8 cellular contexts compared by ENCODE assay signal in the genomic region with DNA sequence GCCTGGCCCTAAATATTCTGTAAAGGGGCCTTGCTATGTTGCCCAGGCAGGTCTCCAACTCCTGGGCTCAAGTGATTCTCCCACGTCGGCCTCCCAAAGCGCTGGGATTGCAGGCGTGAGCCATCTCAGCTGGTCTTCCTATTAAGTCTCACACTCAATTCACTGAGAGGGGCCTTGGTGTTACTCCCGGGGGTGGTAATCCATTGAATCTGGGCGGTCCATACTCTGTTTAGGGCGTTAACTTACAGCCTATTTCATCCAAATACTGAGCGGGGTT. TPM values are rescaled to one million over a fixed set of nuclear protein-coding genes. Genes with fewer than 3 reads are reported as not detected.
DNase-seq lines count a peak whose midpoint lies in the region; ATAC-seq and TF ChIP-seq lines count a peak whose summit lies in the region.

No MANE protein-coding gene starts in this region.

- DNase-seq in CD4-positive, CD25-positive, alpha-beta regulatory T cell, result no peak
- no peak for DNase-seq in PC-3
- DNase-seq in endothelial cell (ENCODE audit: low spot score), result no peak
- DNase-seq in neural progenitor cell (ENCODE audit: low spot score), result no peak
- no peak for DNase-seq in NCI-H526 (lab: John Stamatoyannopoulos, UW)
- no peak for DNase-seq in NCI-H524 (lab: John Stamatoyannopoulos, UW)
- no peak for DNase-seq in activated CD4-positive, alpha-beta T cell treated with anti-CD3 and anti-CD28 coated beads, Interleukin-2, amount 50 U/mL, for 4 hours

- BruUV-seq in PC-3 (replicated peaks; lab: Mats Ljungman, UMichigan), result no TSS peak

- peak overlapping the region; percentile 65 for H3K4me3 ChIP-seq in CD4-positive, CD25-positive, alpha-beta regulatory T cell (ENCODE audit: low read depth, low read length)
- peak overlapping the region; percentile 78 for H3K4me3 ChIP-seq in PC-3 (ENCODE audit: low read length)
- H3K4me3 ChIP-seq in neural progenitor cell, result peak overlapping the region; percentile 91

- peaks cover 27% of the 10 kb centered on the region for H3K4me1 ChIP-seq in CD4-positive, CD25-positive, alpha-beta regulatory T cell (ENCODE audit: control insufficient read depth, insufficient read depth, low read length, poor library complexity, severe bottlenecking)
- H3K4me1 ChIP-seq in PC-3 (ENCODE audit: insufficient read depth, low read length) (peaks cover 27% of the 10 kb centered on the region), neural progenitor cell (peaks cover 24% of the 10 kb centered on the region)

- H3K36me3 ChIP-seq in CD4-positive, CD25-positive, alpha-beta regulatory T cell (ENCODE audit: control insufficient read depth, insufficient read depth, low read length), result peaks cover 10% of the 10 kb centered on the region
- H3K36me3 ChIP-seq in PC-3 (ENCODE audit: low read depth, low read length) (peaks cover 22% of the 10 kb centered on the region), neural progenitor cell (peaks cover 7% of the 10 kb centered on the region)

- H3K9ac ChIP-seq in PC-3 (ENCODE audit: low read length) (peak overlapping the region; percentile 99), neural progenitor cell (peak overlapping the region; percentile 58)

- H3K4me2 ChIP-seq in PC-3 (ENCODE audit: low read length) (peak overlapping the region; percentile 100), neural progenitor cell (peak overlapping the region; percentile 66)

- H3K79me2 ChIP-seq in PC-3 (ENCODE audit: low read length) (peaks cover 44% of the 10 kb centered on the region), neural progenitor cell (ENCODE audit: low read depth) (peaks cover 45% of the 10 kb centered on the region)

- H3K9me3 Mint-ChIP-seq in CD4-positive, CD25-positive, alpha-beta regulatory T cell, result no peaks in the 10 kb centered on the region
- no peaks in the 10 kb centered on the region for H3K9me3 Mint-ChIP-seq in endothelial cell (ENCODE audit: unreplicated experiment)
- H3K9me3 Mint-ChIP-seq in neural progenitor cell, result no peaks in the 10 kb centered on the region

- H3K27ac ChIP-seq in CD4-positive, CD25-positive, alpha-beta regulatory T cell (ENCODE audit: insufficient read depth, low read length, poor library complexity, severe bottlenecking), result peak overlapping the region; percentile 92
- H3K27ac ChIP-seq in PC-3 (ENCODE audit: low read length) (peak overlapping the region; percentile 76), neural progenitor cell (peak overlapping the region; percentile 92)

- ATAC-seq in CD4-positive, CD25-positive, alpha-beta regulatory T cell (ENCODE audit: low read depth in 2 of 2), result no peak
- ATAC-seq in PC-3, result no peak
- no peak for ATAC-seq in HG03025 (IDR thresholded peaks at IDR 0.05; ENCODE audit: low FRiP score, unreplicated experiment)

- intact Hi-C loops in PC-3 (cut with micrococcal nuclease), result no loop called here

- H3F3A ChIP-seq in PC-3 (ENCODE audit: low read length, unreplicated experiment), result no peaks in the 10 kb centered on the region
- H3F3A ChIP-seq in neural progenitor cell (ENCODE audit: low read depth), result peaks cover 44% of the 10 kb centered on the region

- no peaks in the 10 kb centered on the region for H3K9me3 ChIP-seq in CD4-positive, CD25-positive, alpha-beta regulatory T cell (ENCODE audit: control insufficient read depth in 2 of 2, low read length in 2 of 2)
- H3K9me3 ChIP-seq in PC-3 (ENCODE audit: low read length) (no peaks in the 10 kb centered on the region), neural progenitor cell (ENCODE audit: low read depth) (no peaks in the 10 kb centered on the region)

- H3K27ac Mint-ChIP-seq in CD4-positive, CD25-positive, alpha-beta regulatory T cell, result peak overlapping the region; percentile 78 to 99 (median 99)
- H3K27ac Mint-ChIP-seq in endothelial cell (ENCODE audit: unreplicated experiment) (peak overlapping the region; percentile 96), neural progenitor cell (peak overlapping the region; percentile 99)

- CTCF ChIA-PET in PC-3 (lab: Charles Lee), result no interaction called here

- POLR2A ChIA-PET in PC-3 (lab: Charles Lee; ENCODE audit: unreplicated experiment), result no interaction called here

- H2AFZ ChIP-seq in PC-3 (ENCODE audit: low read length) (peak overlapping the region; percentile 77), neural progenitor cell (replicated peaks) (peak overlapping the region; percentile 27)

- H4K20me1 ChIP-seq in PC-3 (ENCODE audit: low read length) (peaks cover 36% of the 10 kb centered on the region), neural progenitor cell (ENCODE audit: low read depth) (peaks cover 41% of the 10 kb centered on the region)

- TF ChIP-seq CTCF in PC-3 (conservative IDR thresholded peaks at IDR 0.05; ENCODE audit: low read depth, low read length) (no peak), endothelial cell (IDR thresholded peaks at IDR 0.05; ENCODE audit: unreplicated experiment) (no peak), neural progenitor cell (IDR thresholded peaks at IDR 0.05) (no peak)

- no peaks in the 10 kb centered on the region for H3K27me3 ChIP-seq in CD4-positive, CD25-positive, alpha-beta regulatory T cell (ENCODE audit: control insufficient read depth, insufficient read depth, low read length)
- H3K27me3 ChIP-seq in PC-3 (ENCODE audit: low read length), result no peaks in the 10 kb centered on the region
- H3K27me3 ChIP-seq in neural progenitor cell, result no peaks in the 10 kb centered on the region

- H3K36me3 Mint-ChIP-seq in CD4-positive, CD25-positive, alpha-beta regulatory T cell, result peaks cover 21% of the 10 kb centered on the region
- H3K36me3 Mint-ChIP-seq in endothelial cell (ENCODE audit: low read depth, unreplicated experiment), result peaks cover 36% of the 10 kb centered on the region
- peaks cover 25% of the 10 kb centered on the region for H3K36me3 Mint-ChIP-seq in neural progenitor cell

- no peaks in the 10 kb centered on the region for H3K9me2 ChIP-seq in PC-3 (replicated peaks; ENCODE audit: low read length)

- peaks cover 10 to 51% (median 27%) of the 10 kb centered on the region in 4 donors for H3K4me1 Mint-ChIP-seq in CD4-positive, CD25-positive, alpha-beta regulatory T cell
- peaks cover 35% of the 10 kb centered on the region for H3K4me1 Mint-ChIP-seq in endothelial cell (ENCODE audit: unreplicated experiment)
- H3K4me1 Mint-ChIP-seq in neural progenitor cell, result peaks cover 38% of the 10 kb centered on the region

- peak overlapping the region; percentile 99 to 100 (median 100) for H3K4me3 Mint-ChIP-seq in CD4-positive, CD25-positive, alpha-beta regulatory T cell
- H3K4me3 Mint-ChIP-seq in endothelial cell (ENCODE audit: unreplicated experiment), result peak overlapping the region; percentile 98
- H3K4me3 Mint-ChIP-seq in neural progenitor cell, result peak overlapping the region; percentile 99

- H3K27me3 Mint-ChIP-seq in CD4-positive, CD25-positive, alpha-beta regulatory T cell, result peaks cover 7% of the 10 kb centered on the region
- H3K27me3 Mint-ChIP-seq in endothelial cell (ENCODE audit: unreplicated experiment) (peaks cover 25% of the 10 kb centered on the region), neural progenitor cell (ENCODE audit: insufficient read depth, low read depth) (peaks cover 2% of the 10 kb centered on the region)

RNA-seq across cellular contexts. Expression of a gene that starts 0.7 kb away (rescaled TPM):
- 234 TPM for total RNA-seq in CD4-positive, CD25-positive, alpha-beta regulatory T cell
- 10 to 100 TPM; 31.9 to 40.7 (median 36.7) TPM for polyA plus RNA-seq in CD4-positive, CD25-positive, alpha-beta regulatory T cell
- 177 and 268 TPM in 2 replicates for total RNA-seq in PC-3 (2014; rRNA removed)
- 173 TPM for total RNA-seq in endothelial cell (ENCODE audit: unreplicated experiment)
- total RNA-seq in neural progenitor cell (ENCODE audit: low replicate concordance), result 60.4 and 108 TPM in 2 replicates

RNA-seq across cellular contexts. Expression of a gene that starts 7.1 kb away (rescaled TPM):
- total RNA-seq in CD4-positive, CD25-positive, alpha-beta regulatory T cell, result 8.4 TPM
- 1 to 10 TPM; 2.8 to 5.8 (median 3.5) TPM for polyA plus RNA-seq in CD4-positive, CD25-positive, alpha-beta regulatory T cell
- total RNA-seq in PC-3 (2014; rRNA removed) (11.3 and 14.6 TPM in 2 replicates), endothelial cell (ENCODE audit: unreplicated experiment) (93.8 TPM), neural progenitor cell (ENCODE audit: low replicate concordance) (14.9 and 49.5 TPM in 2 replicates)

RNA-seq across cellular contexts. Expression of a gene that starts 15.3 kb away (rescaled TPM):
- total RNA-seq in CD4-positive, CD25-positive, alpha-beta regulatory T cell, result 0.94 TPM
- 1 to 10 TPM in 3 of 4 donors, under 1 TPM in 1; 0.39 to 4.8 (median 1.9) TPM for polyA plus RNA-seq in CD4-positive, CD25-positive, alpha-beta regulatory T cell
- total RNA-seq in PC-3 (2014; rRNA removed), result 10.5 and 14.6 TPM in 2 replicates
- 2.4 TPM for total RNA-seq in endothelial cell (ENCODE audit: unreplicated experiment)
- 4.0 TPM in 1 of 2 replicates, not detected in the other for total RNA-seq in neural progenitor cell (ENCODE audit: low replicate concordance)

RNA-seq across cellular contexts. Expression of a gene that starts 21.4 kb away (rescaled TPM):
- 0.20 TPM for total RNA-seq in CD4-positive, CD25-positive, alpha-beta regulatory T cell
- polyA plus RNA-seq in CD4-positive, CD25-positive, alpha-beta regulatory T cell, result not detected
- 0.40 and 1.3 TPM in 2 replicates for total RNA-seq in PC-3 (2014; rRNA removed)
- total RNA-seq in endothelial cell (ENCODE audit: unreplicated experiment), result 3.0 TPM
- 0.90 TPM in 1 of 2 replicates, not detected in the other for total RNA-seq in neural progenitor cell (ENCODE audit: low replicate concordance)

RNA-seq across cellular contexts. Expression of a gene that starts 21.7 kb away (rescaled TPM):
- 42.7 TPM for total RNA-seq in CD4-positive, CD25-positive, alpha-beta regulatory T cell
- polyA plus RNA-seq in CD4-positive, CD25-positive, alpha-beta regulatory T cell, result 1 to 10 TPM; 5.7 to 8.6 (median 6.1) TPM
- total RNA-seq in PC-3 (2014; rRNA removed), result 25.9 and 31.2 TPM in 2 replicates
- 60.5 TPM for total RNA-seq in endothelial cell (ENCODE audit: unreplicated experiment)
- 3.5 and 18.6 TPM in 2 replicates for total RNA-seq in neural progenitor cell (ENCODE audit: low replicate concordance)
